ENCODE assay signal across 25 cellular contexts in genomic region chr12:130989391-130989790, GRCh38. TPM values are rescaled to one million over a fixed set of nuclear protein-coding genes. Genes with fewer than 3 reads are reported as not detected.
"Had no signal": no experiment of that assay in that cellular context is flagged by ENCODE, and none has a peak within 500 bp of the region (broad histone marks: within the 10 kb centered on the region; RNA-seq: fewer than 3 reads in every experiment).

No MANE protein-coding gene starts in this region.

- H3K4me3 ChIP-seq: adrenal gland, ascending aorta, cardiac muscle cell, heart right ventricle, neural progenitor cell had no signal

- H3K36me3 Mint-ChIP-seq: activated naive CD8-positive, alpha-beta T cell treated with anti-CD3 and anti-CD28 coated beads for 36 hours; brain; mesothelial cell of epicardium; naive B cell; neural progenitor cell; stimulated activated effector memory CD8-positive, alpha-beta T cell treated with anti-CD3 and anti-CD28 coated beads, Interleukin-12 subunit alpha, Interleukin-12 subunit beta, amount 100 ng/mL, for 72 hours had no signal

- DNase-seq: activated CD4-positive, alpha-beta memory T cell treated with anti-CD3 and anti-CD28 coated beads, Interleukin-2, amount 10 ng/mL, durations not matched to agents 7 days and 5 days; activated CD4-positive, alpha-beta T cell treated with anti-CD3 and anti-CD28 coated beads, Interleukin-2, amount 10 ng/mL, durations not matched to agents 7 days and 5 days; activated CD4-positive, CD25-positive, alpha-beta regulatory T cell treated with anti-CD3 and anti-CD28 coated beads, Interleukin-2, amount 50 U/mL, for 72 hours; activated naive CD4-positive, alpha-beta T cell treated with anti-CD3 and anti-CD28 coated beads for 36 hours; activated naive CD8-positive, alpha-beta T cell treated with anti-CD3 and anti-CD28 coated beads for 36 hours; activated T-cell treated with anti-CD3 and anti-CD28 coated beads, Interleukin-2, amount 50 U/mL, for 48 hours; cortex of kidney; effector memory CD8-positive, alpha-beta T cell; heart right ventricle; mammary epithelial cell; naive B cell; stimulated activated CD4-positive, alpha-beta T cell treated with anti-CD3 and anti-CD28 coated beads, Interleukin-12 subunit alpha, Interleukin-12 subunit beta, amount 100 ng/mL, for 4 hours; stimulated activated CD4-positive, alpha-beta T cell treated with anti-CD3 and anti-CD28 coated beads, Interleukin-4, amount 100 ng/mL, for 1 hour; stimulated activated naive CD8-positive, alpha-beta T cell treated with anti-CD3 and anti-CD28 coated beads, Interleukin-15, amount 100 ng/mL, for 72 hours; substantia nigra; T-helper 2 cell had no signal

- H3K27ac Mint-ChIP-seq: activated CD4-positive, alpha-beta memory T cell treated with anti-CD3 and anti-CD28 coated beads, Interleukin-2, amount 10 ng/mL, durations not matched to agents 7 days and 5 days; activated CD4-positive, alpha-beta T cell treated with anti-CD3 and anti-CD28 coated beads, Interleukin-2, amount 10 ng/mL, durations not matched to agents 7 days and 5 days; activated naive CD4-positive, alpha-beta T cell treated with anti-CD3 and anti-CD28 coated beads for 36 hours; activated naive CD8-positive, alpha-beta T cell treated with anti-CD3 and anti-CD28 coated beads for 36 hours; effector memory CD8-positive, alpha-beta T cell; mesothelial cell of epicardium; naive B cell; neural progenitor cell; stimulated activated effector memory CD8-positive, alpha-beta T cell treated with anti-CD3 and anti-CD28 coated beads, Interleukin-12 subunit alpha, Interleukin-12 subunit beta, amount 100 ng/mL, for 72 hours; stimulated activated naive CD8-positive, alpha-beta T cell treated with anti-CD3 and anti-CD28 coated beads, Interleukin-15, amount 100 ng/mL, for 72 hours had no signal

- H3K27ac ChIP-seq: adrenal gland, ascending aorta, cardiac muscle cell, neural progenitor cell had no signal

- H3K36me3 ChIP-seq: adrenal gland, neural progenitor cell had no signal

- H3K4me2 ChIP-seq: neural progenitor cell had no signal

- H2AFZ ChIP-seq: neural progenitor cell had no signal

- H3K4me1 Mint-ChIP-seq: activated CD4-positive, alpha-beta memory T cell treated with anti-CD3 and anti-CD28 coated beads, Interleukin-2, amount 10 ng/mL, durations not matched to agents 7 days and 5 days; activated CD4-positive, alpha-beta T cell treated with anti-CD3 and anti-CD28 coated beads, Interleukin-2, amount 10 ng/mL, durations not matched to agents 7 days and 5 days; stimulated activated effector memory CD8-positive, alpha-beta T cell treated with anti-CD3 and anti-CD28 coated beads, Interleukin-12 subunit alpha, Interleukin-12 subunit beta, amount 100 ng/mL, for 72 hours; stimulated activated naive CD8-positive, alpha-beta T cell treated with anti-CD3 and anti-CD28 coated beads, Interleukin-15, amount 100 ng/mL, for 72 hours had no signal

- H3K9me3 Mint-ChIP-seq: activated CD4-positive, alpha-beta memory T cell treated with anti-CD3 and anti-CD28 coated beads, Interleukin-2, amount 10 ng/mL, durations not matched to agents 7 days and 5 days; activated CD4-positive, alpha-beta T cell treated with anti-CD3 and anti-CD28 coated beads, Interleukin-2, amount 10 ng/mL, durations not matched to agents 7 days and 5 days; activated naive CD4-positive, alpha-beta T cell treated with anti-CD3 and anti-CD28 coated beads for 36 hours; activated naive CD8-positive, alpha-beta T cell treated with anti-CD3 and anti-CD28 coated beads for 36 hours; brain; effector memory CD8-positive, alpha-beta T cell; mesothelial cell of epicardium; naive B cell; neural progenitor cell; stimulated activated effector memory CD8-positive, alpha-beta T cell treated with anti-CD3 and anti-CD28 coated beads, Interleukin-12 subunit alpha, Interleukin-12 subunit beta, amount 100 ng/mL, for 72 hours; stimulated activated naive CD8-positive, alpha-beta T cell treated with anti-CD3 and anti-CD28 coated beads, Interleukin-15, amount 100 ng/mL, for 72 hours had no signal

- H3K4me3 Mint-ChIP-seq: activated CD4-positive, alpha-beta memory T cell treated with anti-CD3 and anti-CD28 coated beads, Interleukin-2, amount 10 ng/mL, durations not matched to agents 7 days and 5 days; activated CD4-positive, alpha-beta T cell treated with anti-CD3 and anti-CD28 coated beads, Interleukin-2, amount 10 ng/mL, durations not matched to agents 7 days and 5 days; activated naive CD4-positive, alpha-beta T cell treated with anti-CD3 and anti-CD28 coated beads for 36 hours; activated naive CD8-positive, alpha-beta T cell treated with anti-CD3 and anti-CD28 coated beads for 36 hours; brain; effector memory CD8-positive, alpha-beta T cell; mesothelial cell of epicardium; naive B cell; neural progenitor cell; stimulated activated effector memory CD8-positive, alpha-beta T cell treated with anti-CD3 and anti-CD28 coated beads, Interleukin-12 subunit alpha, Interleukin-12 subunit beta, amount 100 ng/mL, for 72 hours; stimulated activated naive CD8-positive, alpha-beta T cell treated with anti-CD3 and anti-CD28 coated beads, Interleukin-15, amount 100 ng/mL, for 72 hours had no signal

- H3K9ac ChIP-seq: neural progenitor cell had no signal

- ATAC-seq: effector memory CD8-positive, alpha-beta T cell; stimulated activated effector memory CD8-positive, alpha-beta T cell treated with anti-CD3 and anti-CD28 coated beads, Interleukin-12 subunit alpha, Interleukin-12 subunit beta, amount 100 ng/mL, for 72 hours; stimulated activated naive CD8-positive, alpha-beta T cell treated with anti-CD3 and anti-CD28 coated beads, Interleukin-15, amount 100 ng/mL, for 72 hours had no signal

- H3K4me1 ChIP-seq: adrenal gland, ascending aorta, heart right ventricle had no signal

- H3K9me3 ChIP-seq: adrenal gland, ascending aorta, heart right ventricle had no signal

- H3K27me3 ChIP-seq: adrenal gland, ascending aorta, cardiac muscle cell, heart right ventricle, neural progenitor cell had no signal

RNA-seq across cellular contexts. Expression of gene ADGRD1, which starts 35.7 kb away (rescaled TPM):
- total RNA-seq: activated naive CD4-positive, alpha-beta T cell treated with anti-CD3 and anti-CD28 coated beads for 36 hours; endothelial cell of umbilical vein; mammary epithelial cell; pulmonary artery endothelial cell had no signal
- polyA plus RNA-seq: mammary epithelial cell had no signal
